In the genomic region with DNA sequence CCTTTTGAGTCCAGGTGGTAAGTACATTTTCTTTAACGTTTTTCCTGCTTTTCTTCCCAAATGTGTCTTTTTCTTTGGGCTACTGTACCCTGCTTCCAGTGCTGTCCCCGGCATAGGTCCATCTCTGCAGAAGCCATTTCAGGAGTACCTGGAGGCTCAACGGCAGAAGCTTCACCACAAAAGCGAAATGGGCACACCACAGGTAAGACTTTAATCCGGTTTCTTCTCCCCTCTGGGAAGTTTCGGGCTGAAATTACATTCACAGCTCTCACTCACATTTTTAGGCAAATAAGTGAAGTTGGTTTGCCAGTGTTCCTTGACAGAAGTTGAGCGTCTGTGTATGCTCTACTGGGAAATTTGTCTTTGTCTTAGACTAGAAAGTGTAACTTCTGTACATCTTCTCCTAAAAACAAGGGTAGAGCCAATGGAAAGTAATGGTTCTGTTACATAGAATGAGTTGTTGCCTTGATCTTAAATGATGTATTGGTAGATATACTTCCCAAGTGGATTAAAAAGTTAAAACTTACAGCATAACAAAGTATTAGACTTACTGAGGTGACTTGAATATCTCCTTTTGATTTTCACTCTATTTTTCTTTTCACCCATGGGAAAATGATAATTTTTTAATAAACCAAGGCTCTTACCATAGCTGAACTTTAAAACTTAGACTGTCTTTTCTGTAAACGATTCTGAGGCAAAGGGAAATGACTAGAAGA, we compare ENCODE assay signal across 8 cellular contexts. TPM values are rescaled to one million over a fixed set of nuclear protein-coding genes. Genes with fewer than 3 reads are reported as not detected.
DNase-seq lines count a peak whose midpoint lies in the region; ATAC-seq and TF ChIP-seq lines count a peak whose summit lies in the region.

No MANE protein-coding gene starts in this region.

- H3K4me1 ChIP-seq in Panc1 (ENCODE audit: control insufficient read depth, insufficient read depth, low read length) (peaks cover 26% of the 10 kb centered on the region), uterus (no peaks in the 10 kb centered on the region)

- peaks cover 2% of the 10 kb centered on the region for H3K36me3 Mint-ChIP-seq in memory B cell

- BruUV-seq in Panc1 (replicated peaks; lab: Mats Ljungman, UMichigan) = no TSS peak

- no peaks in the 10 kb centered on the region for H3K9me3 Mint-ChIP-seq in memory B cell

- peak overlapping the region; percentile 96 for H3K27ac Mint-ChIP-seq in memory B cell

- TF ChIP-seq CTCF in Panc1 (IDR thresholded peaks at IDR 0.05) (no peak), uterus (IDR thresholded peaks at IDR 0.05) (no peak)

- POLR2A ChIA-PET in Panc1 (lab: Charles Lee) = interaction anchor here (0.5 to 3.5 kb wide), 15 partner anchors 10 to 130 kb away, joined by 4 to 77 read pairs (median 10); partner anchors contain the start of genes PTRH2 and VMP1

- TF ChIP-seq POLR2A in GM19193 (IDR thresholded peaks at IDR 0.05; ENCODE audit: extremely low read depth, insufficient read depth, insufficient read length) (peak; percentile 59), uterus (IDR thresholded peaks at IDR 0.05) (no peak)

- no peaks in the 10 kb centered on the region for H3K27me3 Mint-ChIP-seq in memory B cell

- H3K4me3 ChIP-seq in Panc1 (ENCODE audit: low read depth in 2 of 2, low read length in 2 of 2) = peak overlapping the region; percentile 87 to 99
- H3K4me3 ChIP-seq in uterus = peak overlapping the region; percentile 61 to 63

- CTCF ChIA-PET in Panc1 (lab: Charles Lee) = no interaction called here

- peaks cover 40% of the 10 kb centered on the region for H3K4me1 Mint-ChIP-seq in memory B cell

- peak overlapping the region; percentile 92 for H3K4me3 Mint-ChIP-seq in memory B cell

- H3K27ac ChIP-seq in Panc1 (ENCODE audit: low read length) (peak overlapping the region; percentile 100), caudate nucleus (ENCODE audit: low read depth, low read length) (peak overlapping the region; percentile 53), uterus (peak overlapping the region; percentile 94 to 97)

- no peaks in the 10 kb centered on the region for H3K9me3 ChIP-seq in Panc1 (ENCODE audit: control insufficient read depth, insufficient read depth, low read depth, low read length)
- no peaks in the 10 kb centered on the region for H3K9me3 ChIP-seq in uterus

- in situ Hi-C loops in Panc1 (cut with HindIII; ENCODE audit: low pct_unique_long_range_greater_than_20kb, low sequenced_read_pairs) = no loop called here

- H3K27me3 ChIP-seq in Panc1 (ENCODE audit: control insufficient read depth, insufficient read depth, low read length) (no peaks in the 10 kb centered on the region), uterus (no peaks in the 10 kb centered on the region)

- no peak for DNase-seq in Panc1 (ENCODE audit: low read depth, low spot score)
- DNase-seq in caudate nucleus (lab: John Stamatoyannopoulos, UW) = no peak
- DNase-seq in memory B cell (ENCODE audit: low spot score in 2 of 2) = no peak
- DNase-seq in uterus = no peak
- DNase-seq in 8988T = no peak
- DNase-seq in NCI-H128 (lab: John Stamatoyannopoulos, UW; ENCODE audit: unreplicated experiment) = no peak

- intact Hi-C loops in Panc1 (cut with micrococcal nuclease; ENCODE audit: unreplicated experiment) (no loop called here), uterus (cut with DNase I; ENCODE audit: low total_unique reads) (loop anchor here (10.0 kb wide), 1 partner anchor 84 kb away; no protein-coding TSS in a partner anchor)

- ATAC-seq in Panc1 (peak; percentile 10), memory B cell (ENCODE audit: low read depth) (peak; percentile 6), esophagus mucosa (no peak)

- H3K36me3 ChIP-seq in Panc1 (ENCODE audit: control insufficient read depth, insufficient read depth, low read length) (peaks cover 29% of the 10 kb centered on the region), uterus (no peaks in the 10 kb centered on the region)

RNA-seq across cellular contexts. Expression of gene TUBD1, which starts 54.4 kb away (rescaled TPM):
- total RNA-seq in Panc1 (2021; ENCODE audit: unreplicated experiment) (12.5 TPM), uterus (10 to 100 TPM in 3 of 4 donors, 1 to 10 TPM in 1; 7.7 to 62.9 (median 18.7) TPM), esophagus mucosa (12.5 TPM)
- polyA plus RNA-seq in Panc1 (2012; ENCODE audit: insufficient read length) = 8.6 TPM

RNA-seq across cellular contexts. Expression of gene RPS6KB1, which starts 54.6 kb away (rescaled TPM):
- total RNA-seq in Panc1 (2021; ENCODE audit: unreplicated experiment) (34.6 TPM), uterus (10 to 100 TPM; 19.2 to 86.2 (median 55.8) TPM), esophagus mucosa (36.6 TPM)
- polyA plus RNA-seq in Panc1 (2012; ENCODE audit: insufficient read length) = 28.0 TPM
